ENCODE assay signal across 32 cellular contexts in genomic region chr21:27403011-27403410, GRCh38.
"Had no signal": no experiment of that assay in that cellular context is flagged by ENCODE, and none has a peak within 500 bp of the region (broad histone marks: within the 10 kb centered on the region; RNA-seq: fewer than 3 reads in every experiment).

No MANE protein-coding gene starts in this region.

- H3K36me3 ChIP-seq: adrenal gland, breast epithelium, cardiac muscle cell, WERI-Rb-1 had no signal

- DNase-seq: activated CD4-positive, alpha-beta memory T cell treated with anti-CD3 and anti-CD28 coated beads for 36 hours; activated CD4-positive, alpha-beta T cell treated with anti-CD3 and anti-CD28 coated beads for 36 hours; activated CD4-positive, alpha-beta T cell treated with anti-CD3 and anti-CD28 coated beads, Interleukin-2, amount 10 ng/mL, durations not matched to agents 24 days and 14 days; activated CD4-positive, CD25-positive, alpha-beta regulatory T cell; activated CD4-positive, CD25-positive, alpha-beta regulatory T cell treated with anti-CD3 and anti-CD28 coated beads, Interleukin-2, amount 50 U/mL, for 72 hours; activated CD8-positive, alpha-beta memory T cell treated with anti-CD3 and anti-CD28 coated beads, Interleukin-2, amount 10 ng/mL, durations not matched to agents 7 days and 5 days; activated CD8-positive, alpha-beta memory T cell treated with anti-CD3 and anti-CD28 coated beads, Interleukin-2, amount 50 U/mL, for 4 hours; activated CD8-positive, alpha-beta T cell treated with anti-CD3 and anti-CD28 coated beads, Interleukin-2, amount 10 ng/mL, durations not matched to agents 7 days and 5 days; activated effector memory CD4-positive, alpha-beta T cell treated with anti-CD3 and anti-CD28 coated beads, Interleukin-2, amount 50 U/mL, for 16 hours; activated naive CD4-positive, alpha-beta T cell treated with anti-CD3 and anti-CD28 coated beads for 36 hours; activated naive CD8-positive, alpha-beta T cell treated with anti-CD3 and anti-CD28 coated beads for 36 hours; activated naive CD8-positive, alpha-beta T cell treated with anti-CD3 and anti-CD28 coated beads, Interleukin-2, amount 50 U/mL, for 24 hours; activated T-cell treated with anti-CD3 and anti-CD28 coated beads, Interleukin-2, amount 50 U/mL, for 1 hour; activated T-cell treated with anti-CD3 and anti-CD28 coated beads, Interleukin-2, amount 50 U/mL, for 48 hours; adrenal gland; amygdala; aorta; body of pancreas; central memory CD4-positive, alpha-beta T cell; cerebellar nuclear complex; dorsolateral prefrontal cortex; effector memory CD4-positive, alpha-beta T cell; endodermal cell; foreskin fibroblast; head of caudate nucleus; T-helper 1 cell; T-helper 17 cell; T1000; WERI-Rb-1 had no signal

- H3K27ac ChIP-seq: adrenal gland, body of pancreas, breast epithelium, cardiac muscle cell, coronary artery, dorsolateral prefrontal cortex, WERI-Rb-1 had no signal

- H3K27me3 ChIP-seq: adrenal gland, body of pancreas, breast epithelium, cardiac muscle cell, dorsolateral prefrontal cortex had no signal

- H3K4me3 ChIP-seq: adrenal gland, body of pancreas, breast epithelium, cardiac muscle cell, coronary artery, dorsolateral prefrontal cortex had no signal

- H3K9me3 ChIP-seq: adrenal gland, body of pancreas, breast epithelium had no signal

- H3K4me1 ChIP-seq: body of pancreas, breast epithelium had no signal
